Comparison of ENCODE assay signal across 8 cellular contexts in genomic region chr1:94236021-94236491, GRCh38. TPM values are rescaled to one million over a fixed set of nuclear protein-coding genes. Genes with fewer than 3 reads are reported as not detected.
A peak's percentile ranks its signal among the peaks of the same experiment; 100 is the strongest.
DNase-seq lines count a peak whose midpoint lies in the region; TF ChIP-seq lines count a peak whose summit lies in the region.

No MANE protein-coding gene starts in this region.

- DNase-seq in A673 (ENCODE audit: low spot score): no peak
- peak; percentile 49 for DNase-seq in dermis blood vessel endothelial cell
- DNase-seq in NCI-H2171 (lab: John Stamatoyannopoulos, UW): no peak
- no peak for DNase-seq in OCI-M1 (lab: John Stamatoyannopoulos, UW)
- DNase-seq in cerebellar nuclear complex (lab: John Stamatoyannopoulos, UW): no peak
- DNase-seq in OCI-M2 (lab: John Stamatoyannopoulos, UW; ENCODE audit: unreplicated experiment): no peak

- peak overlapping the region; percentile 63 for H3K4me3 ChIP-seq in A673 (ENCODE audit: low read depth, low read length, poor library complexity, severe bottlenecking)
- H3K4me3 ChIP-seq in HUES64 (ENCODE audit: low read length): peak overlapping the region; percentile 85
- peak overlapping the region; percentile 58 to 70 for H3K4me3 ChIP-seq in muscle layer of colon (ENCODE audit: low read depth in 1 of 2, low read length in 2 of 2)

- intact Hi-C loops in A673 (cut with micrococcal nuclease; ENCODE audit: unreplicated experiment): loop anchor here (5.0 kb wide), 1 partner anchor 189 kb away; no protein-coding TSS in a partner anchor

- no TSS peak for BruUV-seq in A673 (replicated peaks; lab: Mats Ljungman, UMichigan)

- H3K4me1 ChIP-seq in A673 (ENCODE audit: insufficient read depth, low read length, poor library complexity, severe bottlenecking) (no peaks in the 10 kb centered on the region), HUES64 (ENCODE audit: insufficient read depth, low read length) (peaks cover 22% of the 10 kb centered on the region; the same call in 1 of the 2 replicates), muscle layer of colon (ENCODE audit: insufficient read depth, low read length) (no peaks in the 10 kb centered on the region)

- H3K9ac ChIP-seq in HUES64 (ENCODE audit: low read depth, low read length) (no peak overlapping the region; the same call in 1 of the 2 replicates), muscle layer of colon (ENCODE audit: low read length) (no peak overlapping the region)

- no peaks in the 10 kb centered on the region for H3K9me3 ChIP-seq in A673 (ENCODE audit: low read depth, low read length, poor library complexity, severe bottlenecking)
- H3K9me3 ChIP-seq in HUES64 (ENCODE audit: insufficient read depth, low read depth, low read length): no peaks in the 10 kb centered on the region
- H3K9me3 ChIP-seq in muscle layer of colon (ENCODE audit: low read length): no peaks in the 10 kb centered on the region

- POLR2A ChIA-PET in A673 (lab: Charles Lee; ENCODE audit: low non-redundant PET): no interaction called here

- CTCF ChIA-PET in A673 (lab: Charles Lee): no interaction called here

- H3K27me3 ChIP-seq in A673 (replicated peaks; ENCODE audit: insufficient read depth, low read depth, low read length, poor library complexity) (peaks cover 79% of the 10 kb centered on the region), HUES64 (ENCODE audit: insufficient read depth, low read length) (peaks cover 57% of the 10 kb centered on the region), muscle layer of colon (ENCODE audit: control insufficient read depth in 1 of 2, insufficient read depth in 2 of 2, low read length in 2 of 2) (peaks cover 4 to 12% of the 10 kb centered on the region in 2 donors)

- H3K27ac ChIP-seq in A673 (ENCODE audit: low read depth, low read length, poor library complexity, severe bottlenecking) (no peak overlapping the region), HUES64 (ENCODE audit: low read depth, low read length) (no peak overlapping the region), muscle layer of colon (ENCODE audit: low read depth, low read length) (no peak overlapping the region)

- H3K36me3 ChIP-seq in A673 (ENCODE audit: insufficient read depth, low read length, poor library complexity, severe bottlenecking): no peaks in the 10 kb centered on the region
- no peaks in the 10 kb centered on the region for H3K36me3 ChIP-seq in HUES64 (ENCODE audit: insufficient read depth, low read length)
- no peaks in the 10 kb centered on the region for H3K36me3 ChIP-seq in muscle layer of colon (ENCODE audit: insufficient read depth, low read length)

- 8% methylated on average over 5 of the region's 6 CpGs for WGBS in HUES64

- no peak for TF ChIP-seq CTCF in A673 (conservative IDR thresholded peaks at IDR 0.05; ENCODE audit: low read depth, low read length)

RNA-seq across cellular contexts. Expression of gene ARHGAP29, which starts 1.3 kb away (rescaled TPM):
- total RNA-seq in A673 (2021) (1.7 and 1.8 TPM in 2 replicates), dermis blood vessel endothelial cell (254 and 371 TPM in 2 replicates)
- 4.6 TPM for polyA plus RNA-seq in HUES64 (2013, experiment 1 of 2)
- 6.7 TPM for polyA plus RNA-seq in HUES64 (2013, experiment 2 of 2)

Comparison
In these comparisons a context has a peak if more than half of its experiments do, and no peak if none do; other contexts are left out.
1. RNA of gene ARHGAP29, which starts 1.3 kb away (total RNA-seq): 254 to 371 TPM in dermis blood vessel endothelial cell; 1.7 to 1.8 TPM in A673; every median in the first group is over 10 times any median in the second.
2. Peak in every context shown above with its lines, with median percentiles within 50 percentile points of each other: H3K4me3 ChIP-seq.